Comparison of ENCODE assay signal across 15 cellular contexts in genomic region chr16:67654069-67654911, GRCh38. TPM values are rescaled to one million over a fixed set of nuclear protein-coding genes. Genes with fewer than 3 reads are reported as not detected.
DNase-seq lines count a peak whose midpoint lies in the region; ATAC-seq and TF ChIP-seq lines count a peak whose summit lies in the region.
"Had no signal": no experiment of that assay in that cellular context is flagged by ENCODE, and none has a peak within 500 bp of the region (broad histone marks: within the 10 kb centered on the region; RNA-seq: fewer than 3 reads in every experiment).

No MANE protein-coding gene starts in this region.

- TF ChIP-seq CTCF in Calu3 (IDR thresholded peaks at IDR 0.05; ENCODE audit: unreplicated experiment) = no peak

- no peaks in the 10 kb centered on the region for H3K9me3 Mint-ChIP-seq in Calu3 (ENCODE audit: low read depth, unreplicated experiment)
- H3K9me3 Mint-ChIP-seq: natural killer cell; stimulated activated naive CD8-positive, alpha-beta T cell treated with anti-CD3 and anti-CD28 coated beads, Interleukin-15, amount 100 ng/mL, for 72 hours had no signal

- H3K4me1 Mint-ChIP-seq in Calu3 (ENCODE audit: low read depth, unreplicated experiment) = no peaks in the 10 kb centered on the region

- CTCF ChIA-PET in Calu3 (lab: Charles Lee) = no interaction called here

- intact Hi-C loops in Calu3 (cut with micrococcal nuclease; ENCODE audit: unreplicated experiment) = no loop called here

- H3K27ac Mint-ChIP-seq in Calu3 (ENCODE audit: unreplicated experiment) = no peak overlapping the region

- H3K9me3 ChIP-seq in SJSA1 (replicated peaks) = no peaks in the 10 kb centered on the region; the same call in 1 of the 2 replicates
- H3K9me3 ChIP-seq in mesodermal cell (ENCODE audit: control insufficient read depth, low read length) = no peaks in the 10 kb centered on the region
- H3K9me3 ChIP-seq: BLaER1 treated with 17β-estradiol and CSF1 and Interleukin-3, amounts not matched to agents 10 nM and 100 nM; sigmoid colon had no signal

- H3K36me3 ChIP-seq in SJSA1 = peaks cover 51% of the 10 kb centered on the region
- H3K36me3 ChIP-seq in mesodermal cell (ENCODE audit: control insufficient read depth, insufficient read depth, low read length) = peaks cover 14% of the 10 kb centered on the region

- peak overlapping the region; percentile 38 for H3K27ac ChIP-seq in SJSA1
- H3K27ac ChIP-seq in mesodermal cell (ENCODE audit: low read depth, low read length, severe bottlenecking) = no peak overlapping the region
- H3K27ac ChIP-seq: BLaER1 treated with 17β-estradiol and CSF1 and Interleukin-3, amounts not matched to agents 10 nM and 100 nM; PC-9; sigmoid colon had no signal

- peaks cover 30% of the 10 kb centered on the region for H3K27me3 ChIP-seq in SJSA1 (replicated peaks)
- H3K27me3 ChIP-seq: BLaER1 treated with 17β-estradiol and CSF1 and Interleukin-3, amounts not matched to agents 10 nM and 100 nM had no signal

- H3K4me3 Mint-ChIP-seq in Calu3 (ENCODE audit: low read depth, unreplicated experiment) = peak overlapping the region; percentile 57
- H3K4me3 Mint-ChIP-seq: natural killer cell; stimulated activated naive CD8-positive, alpha-beta T cell treated with anti-CD3 and anti-CD28 coated beads, Interleukin-15, amount 100 ng/mL, for 72 hours had no signal

- no TSS peak for BruUV-seq in Calu3 (replicated peaks; lab: Mats Ljungman, UMichigan)

- 91 to 94% methylated on average over 31 to 38 of the region's 44 CpGs for WGBS in mesodermal cell (ENCODE audit: insufficient coverage in 2 of 2), 2 experiments

- H3K27me3 Mint-ChIP-seq in Calu3 (ENCODE audit: unreplicated experiment) = peaks cover 65% of the 10 kb centered on the region
- H3K27me3 Mint-ChIP-seq: stimulated activated naive CD8-positive, alpha-beta T cell treated with anti-CD3 and anti-CD28 coated beads, Interleukin-15, amount 100 ng/mL, for 72 hours had no signal

- no peak for ATAC-seq in HG03039 (IDR thresholded peaks at IDR 0.05; ENCODE audit: unreplicated experiment)
- ATAC-seq: natural killer cell had no signal

- H3K36me3 Mint-ChIP-seq in Calu3 (ENCODE audit: insufficient read depth, unreplicated experiment) = peaks cover 23% of the 10 kb centered on the region
- H3K36me3 Mint-ChIP-seq: natural killer cell had no signal

- H3K4me1 ChIP-seq in SJSA1 (replicated peaks) = peaks cover 38% of the 10 kb centered on the region
- no peaks in the 10 kb centered on the region for H3K4me1 ChIP-seq in mesodermal cell (ENCODE audit: control insufficient read depth, insufficient read depth, low read length, poor library complexity, severe bottlenecking)

- peak overlapping the region; percentile 74 for H3K4me3 ChIP-seq in SJSA1
- peak overlapping the region; percentile 52 for H3K4me3 ChIP-seq in mesodermal cell (ENCODE audit: extremely low read depth, insufficient read depth, low read length, poor library complexity, severe bottlenecking)
- H3K4me3 ChIP-seq: BLaER1 treated with 17β-estradiol and CSF1 and Interleukin-3, amounts not matched to agents 10 nM and 100 nM had no signal

- DNase-seq in Calu3 (no peak), SJSA1 (ENCODE audit: low read depth in 1 of 2, low spot score in 2 of 2) (no peak), foreskin melanocyte (no peak), HuH-7.5 (ENCODE audit: low spot score) (no peak)
- DNase-seq: activated CD4-positive, CD25-positive, alpha-beta regulatory T cell treated with anti-CD3 and anti-CD28 coated beads, Interleukin-2, amount 50 U/mL, for 72 hours; activated T-cell treated with anti-CD3 and anti-CD28 coated beads, Interleukin-2, amount 50 U/mL, for 48 hours; cortex of kidney; natural killer cell; PC-9; sigmoid colon; stimulated activated naive CD8-positive, alpha-beta T cell treated with anti-CD3 and anti-CD28 coated beads, Interleukin-15, amount 100 ng/mL, for 72 hours had no signal

RNA-seq across cellular contexts. Expression of gene ACD, which starts 5.8 kb away (rescaled TPM):
- 44.0 and 49.9 TPM in 2 replicates for total RNA-seq in Calu3 (2022)
- total RNA-seq in SJSA1 (2014; rRNA removed; shearing (Covaris generic)) = 22.6 and 33.0 TPM in 2 replicates
- polyA plus RNA-seq in mesodermal cell (2013, experiment 1 of 2) = 27.2 TPM
- 24.9 TPM for polyA plus RNA-seq in mesodermal cell (2013, experiment 2 of 2)

RNA-seq across cellular contexts. Expression of gene PARD6A, which starts 6.5 kb away (rescaled TPM):
- total RNA-seq in Calu3 (2022) = 9.5 and 12.3 TPM in 2 replicates
- 0.26 TPM in 1 of 2 replicates, not detected in the other for total RNA-seq in SJSA1 (2014; rRNA removed; shearing (Covaris generic))
- 0.96 TPM for polyA plus RNA-seq in mesodermal cell (2013, experiment 1 of 2)
- 0.30 TPM for polyA plus RNA-seq in mesodermal cell (2013, experiment 2 of 2)

RNA-seq across cellular contexts. Expression of gene CARMIL2, which starts 9.3 kb away (rescaled TPM):
- total RNA-seq in Calu3 (2022) = 4.4 and 4.9 TPM in 2 replicates
- 5.2 and 7.6 TPM in 2 replicates for total RNA-seq in SJSA1 (2014; rRNA removed; shearing (Covaris generic))
- polyA plus RNA-seq in mesodermal cell (2013, experiment 1 of 2) = 3.9 TPM
- polyA plus RNA-seq in mesodermal cell (2013, experiment 2 of 2) = 4.7 TPM

RNA-seq across cellular contexts. Expression of gene ENKD1, which starts 12.3 kb away (rescaled TPM):
- total RNA-seq in Calu3 (2022) = 22.6 and 23.0 TPM in 2 replicates
- total RNA-seq in SJSA1 (2014; rRNA removed; shearing (Covaris generic)) = 5.1 TPM in 2 replicates
- polyA plus RNA-seq in mesodermal cell (2013, experiment 1 of 2) = 19.1 TPM
- 14.0 TPM for polyA plus RNA-seq in mesodermal cell (2013, experiment 2 of 2)

RNA-seq across cellular contexts. Expression of gene C16orf86, which starts 12.3 kb away (rescaled TPM):
- 0.66 and 0.68 TPM in 2 replicates for total RNA-seq in Calu3 (2022)
- 0.32 TPM in 1 of 2 replicates, not detected in the other for total RNA-seq in SJSA1 (2014; rRNA removed; shearing (Covaris generic))
- 4.5 TPM for polyA plus RNA-seq in mesodermal cell (2013, experiment 1 of 2)
- polyA plus RNA-seq in mesodermal cell (2013, experiment 2 of 2) = 3.6 TPM
- total RNA-seq: Daoy had no signal
